ENCODE assay signal across 32 cellular contexts in the genomic region with DNA sequence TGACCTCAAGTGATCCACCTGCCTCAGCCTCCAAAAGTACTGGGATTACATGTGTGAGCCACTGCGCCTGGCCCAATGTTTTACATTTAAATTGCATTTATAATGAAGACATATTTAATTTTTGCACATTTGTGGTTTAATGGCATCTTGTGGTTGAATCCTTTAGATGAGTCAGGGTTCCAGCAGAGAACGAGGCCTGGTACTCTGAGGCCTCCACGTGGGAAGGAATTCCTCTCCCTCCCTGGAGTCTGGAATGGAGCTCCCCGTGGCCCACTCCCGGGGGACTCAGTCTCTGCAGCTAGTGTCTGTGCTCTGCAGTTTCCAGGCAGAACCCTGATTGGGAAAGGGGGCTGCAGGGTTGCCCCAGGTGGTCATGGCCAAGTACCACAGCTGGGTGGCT. TPM values are rescaled to one million over a fixed set of nuclear protein-coding genes. Genes with fewer than 3 reads are reported as not detected.
DNase-seq lines count a peak whose midpoint lies in the region; ATAC-seq and TF ChIP-seq lines count a peak whose summit lies in the region.
"Had no signal": no experiment of that assay in that cellular context is flagged by ENCODE, and none has a peak within 500 bp of the region (broad histone marks: within the 10 kb centered on the region; RNA-seq: fewer than 3 reads in every experiment).

No MANE protein-coding gene starts in this region.

- DNase-seq in EH (ENCODE audit: low read depth) = peak; percentile 79
- DNase-seq in SK-N-DZ (ENCODE audit: low spot score) = peak; percentile 42
- DNase-seq in astrocyte of the spinal cord (ENCODE audit: low read depth, low spot score) = peak; percentile 69
- no peak for DNase-seq in neuronal stem cell (ENCODE audit: low spot score)
- no peak for DNase-seq in MG63
- no peak for DNase-seq in stimulated activated CD4-positive, alpha-beta T cell treated with anti-CD3 and anti-CD28 coated beads, Interleukin-2, amount 100 ng/mL, for 24 hours
- no peak for DNase-seq in testis
- DNase-seq: activated gamma-delta T cell; activated naive CD8-positive, alpha-beta T cell treated with anti-CD3 and anti-CD28 coated beads for 36 hours; activated T-cell treated with anti-CD3 and anti-CD28 coated beads, Interleukin-2, amount 50 U/mL, for 24 hours; AML-193; CD4-positive, alpha-beta T cell; DND-41; dorsolateral prefrontal cortex; HFFc6; left colon; NCI-H1436 treated with DMSO at 0.1 percent for 48 hours; NCI-H446; NCI-H774; ovary; small intestine; stimulated activated naive CD4-positive, alpha-beta T cell treated with Interleukin-2 at 50 U/mL for 16 hours had no signal

- no peak overlapping the region for H2AFZ ChIP-seq in neuronal stem cell (ENCODE audit: low read length)
- H2AFZ ChIP-seq: GM23338, hepatocyte had no signal

- no peak for ATAC-seq in HG03460 (IDR thresholded peaks at IDR 0.05; ENCODE audit: unreplicated experiment)
- ATAC-seq: A549; gastroesophageal sphincter; GM23338; left colon; natural killer cell treated with Interleukin-12 subunit alpha and Interleukin-12 subunit beta and Interleukin-15 and Interleukin-18, amount 100 ng/mL, for 72 hours had no signal

- H3K27ac ChIP-seq in neuronal stem cell (replicated peaks; ENCODE audit: low read length) (no peak overlapping the region), testis (no peak overlapping the region)
- H3K27ac ChIP-seq: A549, dorsolateral prefrontal cortex, gastroesophageal sphincter, hepatocyte, ovary had no signal

- no peaks in the 10 kb centered on the region for H3K36me3 ChIP-seq in neuronal stem cell (replicated peaks in 1 of 2; ENCODE audit: control insufficient read depth in 2 of 2, insufficient read depth in 2 of 2, low read length in 2 of 2)
- no peaks in the 10 kb centered on the region for H3K36me3 ChIP-seq in MG63
- no peaks in the 10 kb centered on the region for H3K36me3 ChIP-seq in testis (ENCODE audit: low read depth, missing control alignments)
- H3K36me3 ChIP-seq: gastroesophageal sphincter, ovary had no signal

- H3K4me2 ChIP-seq in neuronal stem cell (ENCODE audit: insufficient read depth, low read length, poor library complexity, severe bottlenecking) = no peak overlapping the region
- H3K4me2 ChIP-seq: A549, GM23338, hepatocyte had no signal

- H3K27me3 ChIP-seq in neuronal stem cell (ENCODE audit: control insufficient read depth in 3 of 3, insufficient read depth in 3 of 3, low read depth in 1 of 3, low read length in 3 of 3) = no peaks in the 10 kb centered on the region
- no peaks in the 10 kb centered on the region for H3K27me3 ChIP-seq in MG63
- H3K27me3 ChIP-seq in testis = no peaks in the 10 kb centered on the region
- H3K27me3 ChIP-seq: hepatocyte, ovary had no signal

- intact Hi-C loops in testis (cut with DNase I; ENCODE audit: low total_unique reads) = no loop called here

- WGBS in neuronal stem cell (ENCODE audit: extremely low coverage in 2 of 2, insufficient read length in 2 of 2, insufficient replicate concordance in 1 of 2), 2 donors = no CpG with 5 or more reads among the region's 5 CpGs
- WGBS in testis, 2 donors = 74 to 81% methylated on average over 4 to 5 of the region's 5 CpGs

- H2BK120ac ChIP-seq in neuronal stem cell (ENCODE audit: low read depth, low read length) = no peak overlapping the region

- H3K4ac ChIP-seq in neuronal stem cell (ENCODE audit: low read length) = no peak overlapping the region

- H4K8ac ChIP-seq in neuronal stem cell (ENCODE audit: low read depth, low read length) = no peak overlapping the region

- peak overlapping the region; percentile 48 for H3K23ac ChIP-seq in neuronal stem cell (ENCODE audit: low read depth, low read length, poor library complexity)

- in situ Hi-C loops in astrocyte of the spinal cord (cut with HindIII; ENCODE audit: low sequenced_read_pairs) = no loop called here

- H3K18ac ChIP-seq in neuronal stem cell (ENCODE audit: low read length) = no peak overlapping the region

- H3K9me3 ChIP-seq in neuronal stem cell (replicated peaks in 1 of 2; ENCODE audit: control insufficient read depth in 2 of 2, insufficient read depth in 1 of 2, low read depth in 1 of 2, low read length in 2 of 2) (peaks cover under 1 to 4% of the 10 kb centered on the region in 2 donors), MG63 (no peaks in the 10 kb centered on the region), testis (no peaks in the 10 kb centered on the region)
- H3K9me3 ChIP-seq: A549, gastroesophageal sphincter, ovary had no signal

- H3K9ac ChIP-seq in neuronal stem cell (ENCODE audit: low read depth, low read length, poor library complexity) = peak overlapping the region; percentile 30

- no peak overlapping the region for H2BK12ac ChIP-seq in neuronal stem cell (ENCODE audit: low read length)

- H3K4me3 ChIP-seq in astrocyte of the spinal cord (ENCODE audit: low read depth, low read length) (no peak overlapping the region), neuronal stem cell (ENCODE audit: low read length in 2 of 2) (no peak overlapping the region), MG63 (no peak overlapping the region), testis (no peak overlapping the region)
- H3K4me3 ChIP-seq: A549, dorsolateral prefrontal cortex, gastroesophageal sphincter, GM23338, hepatocyte, ovary had no signal

- no peak overlapping the region for H4K91ac ChIP-seq in neuronal stem cell (ENCODE audit: low read depth, low read length, poor library complexity)

- TF ChIP-seq CTCF in astrocyte of the spinal cord (IDR thresholded peaks at IDR 0.05; ENCODE audit: low read depth, low read length) = no peak
- TF ChIP-seq CTCF in testis (IDR thresholded peaks at IDR 0.05) = no peak

- no peak for TF ChIP-seq POLR2A in testis (IDR thresholded peaks at IDR 0.05)

- no peaks in the 10 kb centered on the region for H3K79me1 ChIP-seq in neuronal stem cell (ENCODE audit: low read depth, low read length)

- H2BK15ac ChIP-seq in neuronal stem cell (ENCODE audit: low read length) = no peak overlapping the region

- H3K14ac ChIP-seq in neuronal stem cell (ENCODE audit: low read length) = no peak overlapping the region

- no peak overlapping the region for H2AK5ac ChIP-seq in neuronal stem cell (ENCODE audit: low read depth, low read length)

- H2BK5ac ChIP-seq in neuronal stem cell (ENCODE audit: low read length) = no peak overlapping the region

- H3K4me1 ChIP-seq in neuronal stem cell (ENCODE audit: control insufficient read depth in 2 of 2, insufficient read depth in 1 of 2, low read depth in 1 of 2, low read length in 2 of 2) = peaks cover 0 to 1% of the 10 kb centered on the region in 2 donors
- H3K4me1 ChIP-seq in testis = no peaks in the 10 kb centered on the region
- H3K4me1 ChIP-seq: A549, gastroesophageal sphincter had no signal

RNA-seq across cellular contexts. Expression of gene ZFR2, which starts 24.2 kb away (rescaled TPM):
- 0.88 and 1.1 TPM in 2 replicates for polyA plus RNA-seq in SK-N-DZ (2014; cell fraction: cytosol; rRNA removed)
- 0.35 and 0.46 TPM in 2 replicates for polyA plus RNA-seq in SK-N-DZ (2014; cell fraction: nucleus; rRNA removed)
- polyA plus RNA-seq in neuronal stem cell (2013, experiment 1 of 2) = 12.5 TPM
- polyA plus RNA-seq in neuronal stem cell (2013, experiment 2 of 2) = 13.8 TPM
- total RNA-seq in MG63 (2014; rRNA removed; shearing (Covaris generic); ENCODE audit: low replicate concordance) = not detected in 2 replicates
- total RNA-seq in testis = 10 to 100 TPM; 23.4 to 34.1 TPM
- polyA plus RNA-seq in testis (ENCODE audit: insufficient read depth, low read depth, low replicate concordance) = 35.0 TPM
- total RNA-seq: HFFc6, left colon, lung microvascular endothelial cell, urinary bladder had no signal

RNA-seq across cellular contexts. Expression of gene ATCAY, which starts 35.9 kb away (rescaled TPM):
- polyA plus RNA-seq in SK-N-DZ (2014; cell fraction: cytosol; rRNA removed) = 22.2 and 29.9 TPM in 2 replicates
- 9.6 and 14.4 TPM in 2 replicates for polyA plus RNA-seq in SK-N-DZ (2014; cell fraction: nucleus; rRNA removed)
- 19.1 TPM for polyA plus RNA-seq in neuronal stem cell (2013, experiment 1 of 2)
- polyA plus RNA-seq in neuronal stem cell (2013, experiment 2 of 2) = 19.7 TPM
- not detected in 2 replicates for total RNA-seq in MG63 (2014; rRNA removed; shearing (Covaris generic); ENCODE audit: low replicate concordance)
- 1 to 10 TPM; 1.7 to 4.8 TPM for total RNA-seq in testis
- 0.32 TPM for polyA plus RNA-seq in testis (ENCODE audit: insufficient read depth, low read depth, low replicate concordance)
- total RNA-seq: activated naive CD8-positive, alpha-beta T cell treated with anti-CD3 and anti-CD28 coated beads for 36 hours; CD4-positive, alpha-beta T cell; HFFc6; lung microvascular endothelial cell; natural killer cell treated with Interleukin-12 subunit alpha and Interleukin-12 subunit beta and Interleukin-15 and Interleukin-18, amount 100 ng/mL, for 72 hours; renal cortical epithelial cell; SK-MEL-5 had no signal
- polyA plus RNA-seq: hepatocyte, ovary had no signal

RNA-seq across cellular contexts. Expression of gene MATK, which starts 58.4 kb away (rescaled TPM):
- not detected in 2 replicates for polyA plus RNA-seq in SK-N-DZ (2014; cell fraction: cytosol; rRNA removed)
- polyA plus RNA-seq in SK-N-DZ (2014; cell fraction: nucleus; rRNA removed) = not detected in 2 replicates
- 1.4 TPM for polyA plus RNA-seq in neuronal stem cell (2013, experiment 1 of 2)
- 1.6 TPM for polyA plus RNA-seq in neuronal stem cell (2013, experiment 2 of 2)
- total RNA-seq in MG63 (2014; rRNA removed; shearing (Covaris generic); ENCODE audit: low replicate concordance) = 0.69 and 3.9 TPM in 2 replicates
- total RNA-seq in testis = 10 to 100 TPM; 10.1 TPM
- 6.0 TPM for polyA plus RNA-seq in testis (ENCODE audit: insufficient read depth, low read depth, low replicate concordance)
- total RNA-seq: hepatocyte, HFFc6 had no signal

Comparison
In these comparisons a context has a peak if more than half of its experiments do, and no peak if none do; other contexts are left out.
1. DNase-seq: peak in EH (single experiment), SK-N-DZ (single experiment) and astrocyte of the spinal cord (single experiment); none in neuronal stem cell (single experiment), MG63 (single experiment), stimulated activated CD4-positive, alpha-beta T cell treated with anti-CD3 and anti-CD28 coated beads, Interleukin-2, amount 100 ng/mL, for 24 hours (0 of 2) and testis (single experiment).
2. RNA of gene ZFR2, which starts 24.2 kb away (total RNA-seq): 23.4 to 34.1 TPM in testis; not detected in MG63; every median in the first group is over 10 times any median in the second.